29 cellular contexts compared by ENCODE assay signal in genomic region chr9:81414836-81415235, GRCh38.
"Had no signal": no experiment of that assay in that cellular context is flagged by ENCODE, and none has a peak within 500 bp of the region (broad histone marks: within the 10 kb centered on the region; RNA-seq: fewer than 3 reads in every experiment).

No MANE protein-coding gene starts in this region.

- H3K4me3 Mint-ChIP-seq: mesothelial cell of epicardium; naive B cell; natural killer cell; nephron progenitor cell; neural progenitor cell; stimulated activated naive B cell treated with anti-CD40 and anti-IgM and Interleukin-4, amounts not matched to agents 10 μg/mL and 1 μg/mL and 100 μg/mL, for 72 hours had no signal

- H3K4me1 ChIP-seq: left lung, neural progenitor cell, parathyroid adenoma, right lobe of liver, testis, transverse colon had no signal

- DNase-seq: hippocampal formation; kidney; left colon; left lung; lower lobe of right lung; mammary epithelial cell; mesendoderm; naive B cell; natural killer cell; nephron progenitor cell; occipital lobe; right lobe of liver; stimulated activated CD4-positive, alpha-beta T cell treated with anti-CD3 and anti-CD28 coated beads, Interleukin-12 subunit alpha, Interleukin-12 subunit beta, amount 100 ng/mL, for 4 hours; stimulated activated CD4-positive, alpha-beta T cell treated with anti-CD3 and anti-CD28 coated beads, Interleukin-15, amount 100 ng/mL, for 24 hours; stimulated activated CD4-positive, alpha-beta T cell treated with anti-CD3 and anti-CD28 coated beads, Interleukin-2, amount 100 ng/mL, for 24 hours; stimulated activated CD4-positive, alpha-beta T cell treated with anti-CD3 and anti-CD28 coated beads, Interleukin-4, amount 100 ng/mL, for 1 hour; stimulated activated naive B cell treated with anti-CD40 and anti-IgM and Interleukin-4, amounts not matched to agents 10 μg/mL and 1 μg/mL and 100 μg/mL, for 72 hours; stimulated activated naive CD8-positive, alpha-beta T cell treated with anti-CD3 and anti-CD28 coated beads, Interleukin-15, Interleukin-2, amounts not matched to agents 100 U/mL and 50 U/mL, for 24 hours; stomach; testis; thyroid gland; transverse colon; upper lobe of left lung had no signal

- H3K4me2 ChIP-seq: neural progenitor cell had no signal

- H3K27ac ChIP-seq: left lung, lower lobe of right lung, neural progenitor cell, neutrophil, parathyroid adenoma, right atrium auricular region, right lobe of liver, skin epidermis, stomach, testis, thyroid gland, transverse colon, upper lobe of left lung had no signal

- H3K4me1 Mint-ChIP-seq: naive B cell; natural killer cell; neural progenitor cell; stimulated activated naive B cell treated with anti-CD40 and anti-IgM and Interleukin-4, amounts not matched to agents 10 μg/mL and 1 μg/mL and 100 μg/mL, for 72 hours had no signal

- H3K9me3 Mint-ChIP-seq: natural killer cell had no signal

- H3K4me3 ChIP-seq: left lung, lower lobe of right lung, neural progenitor cell, right atrium auricular region, right lobe of liver, skin epidermis, stomach, testis, thyroid gland, transverse colon, upper lobe of left lung had no signal

- H3K36me3 Mint-ChIP-seq: naive B cell; natural killer cell; stimulated activated naive B cell treated with anti-CD40 and anti-IgM and Interleukin-4, amounts not matched to agents 10 μg/mL and 1 μg/mL and 100 μg/mL, for 72 hours had no signal

- H3K27ac Mint-ChIP-seq: mesothelial cell of epicardium; naive B cell; natural killer cell; nephron progenitor cell; neural progenitor cell; stimulated activated naive B cell treated with anti-CD40 and anti-IgM and Interleukin-4, amounts not matched to agents 10 μg/mL and 1 μg/mL and 100 μg/mL, for 72 hours had no signal

- H3K36me3 ChIP-seq: left lung, lower lobe of right lung, neural progenitor cell, neutrophil, right atrium auricular region, right lobe of liver, stomach, thyroid gland, transverse colon, upper lobe of left lung had no signal

- H2AFZ ChIP-seq: neural progenitor cell, parathyroid adenoma had no signal

- H3K9me3 ChIP-seq: left lung, neutrophil, right atrium auricular region, right lobe of liver, stomach, testis, thyroid gland, upper lobe of left lung had no signal

- H3K27me3 ChIP-seq: left lung, neural progenitor cell, neutrophil, right atrium auricular region, right lobe of liver, stomach, testis, thyroid gland, transverse colon, upper lobe of left lung had no signal

- H3K9ac ChIP-seq: neural progenitor cell, parathyroid adenoma had no signal

- ATAC-seq: left colon; left lung; lower lobe of right lung; natural killer cell; right lobe of liver; stimulated activated naive B cell treated with anti-CD40 and anti-IgM and Interleukin-4, amounts not matched to agents 10 μg/mL and 1 μg/mL and 100 μg/mL, for 72 hours; stimulated activated naive CD8-positive, alpha-beta T cell treated with anti-CD3 and anti-CD28 coated beads, Interleukin-15, Interleukin-2, amounts not matched to agents 100 U/mL and 50 U/mL, for 24 hours had no signal

- H3K79me2 ChIP-seq: parathyroid adenoma had no signal
